ENCODE assay signal across 1 cellular context in genomic region chr2:38375711-38376345, GRCh38.
TF ChIP-seq lines count a peak whose summit lies in the region.

No MANE protein-coding gene starts in this region.

TF ChIP-seq in H1, 55 proteins besides CTCF, POLR2A, EP300 and RAD21 (continued from another document):
- no peak for TF ChIP-seq BRCA1 (IDR thresholded peaks at IDR 0.05; ENCODE audit: low read depth, low read length)
- TF ChIP-seq CREB1 (IDR thresholded peaks at IDR 0.05), result no peak
